In the genomic region with DNA sequence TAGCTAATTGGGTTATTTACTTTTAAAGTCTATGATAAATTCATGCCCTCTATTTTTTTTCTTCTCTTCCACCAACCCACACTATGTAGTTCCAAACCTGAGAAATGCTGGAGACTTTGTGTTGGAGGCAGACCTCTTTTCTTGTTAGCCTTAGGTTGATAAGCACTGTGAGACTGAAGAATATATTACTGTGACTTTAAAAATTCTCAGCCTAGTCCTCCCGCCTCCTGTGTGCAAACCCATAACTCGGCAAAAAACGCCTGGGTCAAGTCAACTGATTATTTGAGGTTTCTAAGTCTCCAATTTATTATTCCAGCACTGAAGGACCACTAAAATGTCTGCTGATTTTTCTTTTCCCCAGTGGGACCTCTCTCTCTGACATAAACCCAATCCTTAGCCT, we compare ENCODE assay signal across 20 cellular contexts.
"Had no signal": no experiment of that assay in that cellular context is flagged by ENCODE, and none has a peak within 500 bp of the region (broad histone marks: within the 10 kb centered on the region; RNA-seq: fewer than 3 reads in every experiment).

No MANE protein-coding gene starts in this region.

- H3K9me3 ChIP-seq: body of pancreas, colonic mucosa, left lung, pancreas, right lobe of liver, spleen, testis had no signal

- H3K27ac Mint-ChIP-seq: activated CD4-positive, alpha-beta memory T cell treated with anti-CD3 and anti-CD28 coated beads, Interleukin-2, amount 10 ng/mL, durations not matched to agents 7 days and 5 days; activated naive CD8-positive, alpha-beta T cell treated with anti-CD3 and anti-CD28 coated beads for 36 hours; activated T-helper 17 cell treated with anti-CD3 and anti-CD28 coated beads, Interleukin-2, amount 50 U/mL, for 72 hours; stimulated activated memory B cell treated with anti-CD40 and anti-IgM and Interleukin-4, amounts not matched to agents 10 μg/mL and 1 μg/mL and 100 μg/mL, for 72 hours; type B pancreatic cell; WTC11 had no signal

- H3K4me3 Mint-ChIP-seq: activated CD4-positive, alpha-beta memory T cell treated with anti-CD3 and anti-CD28 coated beads, Interleukin-2, amount 10 ng/mL, durations not matched to agents 7 days and 5 days; activated naive CD8-positive, alpha-beta T cell treated with anti-CD3 and anti-CD28 coated beads for 36 hours; activated T-helper 17 cell treated with anti-CD3 and anti-CD28 coated beads, Interleukin-2, amount 50 U/mL, for 72 hours; stimulated activated memory B cell treated with anti-CD40 and anti-IgM and Interleukin-4, amounts not matched to agents 10 μg/mL and 1 μg/mL and 100 μg/mL, for 72 hours; type B pancreatic cell; WTC11 had no signal

- H3K4me1 ChIP-seq: body of pancreas, colonic mucosa, left lung, pancreas, right lobe of liver, spleen, testis had no signal

- H3K27ac ChIP-seq: body of pancreas, colonic mucosa, left lung, pancreas, right lobe of liver, spleen, testis had no signal

- H3K36me3 ChIP-seq: colonic mucosa, left lung, pancreas, right lobe of liver, spleen had no signal

- H3K27me3 Mint-ChIP-seq: activated CD4-positive, alpha-beta memory T cell treated with anti-CD3 and anti-CD28 coated beads, Interleukin-2, amount 10 ng/mL, durations not matched to agents 7 days and 5 days; activated naive CD8-positive, alpha-beta T cell treated with anti-CD3 and anti-CD28 coated beads for 36 hours; activated T-helper 17 cell treated with anti-CD3 and anti-CD28 coated beads, Interleukin-2, amount 50 U/mL, for 72 hours; stimulated activated memory B cell treated with anti-CD40 and anti-IgM and Interleukin-4, amounts not matched to agents 10 μg/mL and 1 μg/mL and 100 μg/mL, for 72 hours; type B pancreatic cell had no signal

- ATAC-seq: activated T-helper 17 cell treated with anti-CD3 and anti-CD28 coated beads, Interleukin-2, amount 50 U/mL, for 72 hours; body of pancreas; left lung; pancreas; right lobe of liver; stimulated activated memory B cell treated with anti-CD40 and anti-IgM and Interleukin-4, amounts not matched to agents 10 μg/mL and 1 μg/mL and 100 μg/mL, for 72 hours; WTC11 had no signal

- H3K27me3 ChIP-seq: body of pancreas, colonic mucosa, left lung, pancreas, right lobe of liver, spleen, testis had no signal

- DNase-seq: activated CD4-positive, alpha-beta memory T cell treated with anti-CD3 and anti-CD28 coated beads, Interleukin-2, amount 10 ng/mL, durations not matched to agents 7 days and 5 days; activated CD4-positive, alpha-beta T cell treated with anti-CD3 and anti-CD28 coated beads for 4 hours; activated naive CD4-positive, alpha-beta T cell; activated naive CD8-positive, alpha-beta T cell treated with anti-CD3 and anti-CD28 coated beads for 36 hours; activated T-cell treated with anti-CD3 and anti-CD28 coated beads, Interleukin-2, amount 50 U/mL, for 1 hour; amniotic stem cell; body of pancreas; caudate nucleus; colonic mucosa; left lung; pancreas; right lobe of liver; spleen; stimulated activated CD4-positive, alpha-beta T cell treated with anti-CD3 and anti-CD28 coated beads, Interleukin-4, amount 100 ng/mL, for 4 hours; SW 1271; testis had no signal

- H3K4me1 Mint-ChIP-seq: activated CD4-positive, alpha-beta memory T cell treated with anti-CD3 and anti-CD28 coated beads, Interleukin-2, amount 10 ng/mL, durations not matched to agents 7 days and 5 days; activated naive CD8-positive, alpha-beta T cell treated with anti-CD3 and anti-CD28 coated beads for 36 hours; activated T-helper 17 cell treated with anti-CD3 and anti-CD28 coated beads, Interleukin-2, amount 50 U/mL, for 72 hours; stimulated activated memory B cell treated with anti-CD40 and anti-IgM and Interleukin-4, amounts not matched to agents 10 μg/mL and 1 μg/mL and 100 μg/mL, for 72 hours; WTC11 had no signal

- H3K4me3 ChIP-seq: body of pancreas, colonic mucosa, left lung, pancreas, right lobe of liver, spleen, testis had no signal

- H3K36me3 Mint-ChIP-seq: activated naive CD8-positive, alpha-beta T cell treated with anti-CD3 and anti-CD28 coated beads for 36 hours; stimulated activated memory B cell treated with anti-CD40 and anti-IgM and Interleukin-4, amounts not matched to agents 10 μg/mL and 1 μg/mL and 100 μg/mL, for 72 hours; type B pancreatic cell had no signal
